13 cellular contexts compared by ENCODE assay signal in genomic region chr7:121563177-121563576, GRCh38.
DNase-seq lines count a peak whose midpoint lies in the region; ATAC-seq, FAIRE-seq and TF ChIP-seq lines count a peak whose summit lies in the region.
"Had no signal": no experiment of that assay in that cellular context is flagged by ENCODE, and none has a peak within 500 bp of the region (broad histone marks: within the 10 kb centered on the region; RNA-seq: fewer than 3 reads in every experiment).

No MANE protein-coding gene starts in this region.

- H3K9me3 ChIP-seq in breast epithelium (no peaks in the 10 kb centered on the region), RWPE2 (ENCODE audit: severe bottlenecking) (no peaks in the 10 kb centered on the region), fibroblast of lung (ENCODE audit: control insufficient read depth, insufficient read depth, low read depth, low read length) (no peaks in the 10 kb centered on the region)
- H3K9me3 ChIP-seq: pancreas had no signal

- POLR2A ChIA-PET in MCF 10A (lab: Yijun Ruan, JAX) = no interaction called here

- no peaks in the 10 kb centered on the region for H4K20me1 ChIP-seq in fibroblast of lung (ENCODE audit: control insufficient read depth, extremely low read depth, insufficient read depth, low read length)

- H3K27ac ChIP-seq in breast epithelium = no peak overlapping the region
- H3K27ac ChIP-seq in RWPE2 (ENCODE audit: poor library complexity, severe bottlenecking) = no peak overlapping the region
- no peak overlapping the region for H3K27ac ChIP-seq in fibroblast of lung (ENCODE audit: insufficient read depth, low read length)
- H3K27ac ChIP-seq: pancreas had no signal

- no peak overlapping the region for H2AFZ ChIP-seq in fibroblast of lung (ENCODE audit: low read length)

- H3K36me3 Mint-ChIP-seq in MCF 10A (ENCODE audit: insufficient read depth, unreplicated experiment) (no peaks in the 10 kb centered on the region), type B pancreatic cell (no peaks in the 10 kb centered on the region)

- TF ChIP-seq POLR2A in breast epithelium (IDR thresholded peaks at IDR 0.05) = no peak
- no peak for TF ChIP-seq POLR2A in GM12892 (IDR thresholded peaks at IDR 0.05; ENCODE audit: low read depth, low read length)

- H3K4me1 ChIP-seq in breast epithelium (no peaks in the 10 kb centered on the region), RWPE2 (ENCODE audit: insufficient read depth, poor library complexity, severe bottlenecking) (no peaks in the 10 kb centered on the region), fibroblast of lung (ENCODE audit: control insufficient read depth, extremely low read depth, insufficient read depth, low read length) (no peaks in the 10 kb centered on the region)
- H3K4me1 ChIP-seq: pancreas had no signal

- H3K27me3 Mint-ChIP-seq in MCF 10A (ENCODE audit: insufficient read depth, unreplicated experiment) (no peaks in the 10 kb centered on the region), type B pancreatic cell (no peaks in the 10 kb centered on the region)

- CTCF ChIA-PET in MCF 10A (lab: Yijun Ruan, JAX) = interaction anchor here (0.6 to 1.1 kb wide), 3 partner anchors 41 to 423 kb away, joined by 3 to 4 read pairs (median 3); no protein-coding TSS in a partner anchor

- H3K4me1 Mint-ChIP-seq in MCF 10A (ENCODE audit: insufficient read depth, unreplicated experiment) (peaks cover 2% of the 10 kb centered on the region), type B pancreatic cell (ENCODE audit: unreplicated experiment) (no peaks in the 10 kb centered on the region)
- H3K4me1 Mint-ChIP-seq: activated T-helper 17 cell treated with anti-CD3 and anti-CD28 coated beads, Interleukin-2, amount 50 U/mL, for 72 hours; IgD-negative memory B cell had no signal

- H3K36me3 ChIP-seq in breast epithelium (no peaks in the 10 kb centered on the region), RWPE2 (ENCODE audit: low read depth) (no peaks in the 10 kb centered on the region), fibroblast of lung (ENCODE audit: control insufficient read depth, insufficient read depth, low read length) (no peaks in the 10 kb centered on the region)
- H3K36me3 ChIP-seq: pancreas had no signal

- ATAC-seq in RWPE2 (ENCODE audit: low read depth) (0 out of 3 replicates have a peak, but pooled peaks have one; percentile 48), GM18498 (IDR thresholded peaks at IDR 0.05; ENCODE audit: unreplicated experiment) (no peak)
- ATAC-seq: activated T-helper 17 cell treated with anti-CD3 and anti-CD28 coated beads, Interleukin-2, amount 50 U/mL, for 72 hours; pancreas had no signal

- H3K4me2 ChIP-seq in fibroblast of lung (ENCODE audit: extremely low read depth, insufficient read depth, low read length) = no peak overlapping the region

- H3K27me3 ChIP-seq in breast epithelium (no peaks in the 10 kb centered on the region), RWPE2 (ENCODE audit: insufficient read depth, poor library complexity, severe bottlenecking) (no peaks in the 10 kb centered on the region), fibroblast of lung (ENCODE audit: control insufficient read depth, insufficient read depth, low read length) (no peaks in the 10 kb centered on the region)
- H3K27me3 ChIP-seq: pancreas had no signal

- no peaks in the 10 kb centered on the region for H3K9me3 Mint-ChIP-seq in MCF 10A (ENCODE audit: unreplicated experiment)
- no peaks in the 10 kb centered on the region for H3K9me3 Mint-ChIP-seq in type B pancreatic cell
- H3K9me3 Mint-ChIP-seq: activated T-helper 17 cell treated with anti-CD3 and anti-CD28 coated beads, Interleukin-2, amount 50 U/mL, for 72 hours; IgD-negative memory B cell had no signal

- TF ChIP-seq CTCF in MCF 10A (IDR thresholded peaks at IDR 0.05; ENCODE audit: unreplicated experiment) (peak; percentile 17), breast epithelium (IDR thresholded peaks at IDR 0.05) (no peak), RWPE2 (IDR thresholded peaks at IDR 0.05; ENCODE audit: poor library complexity, severe bottlenecking) (no peak), fibroblast of lung (conservative IDR thresholded peaks at IDR 0.05 in 1 of 2, IDR thresholded peaks at IDR 0.05 in 1 of 2; ENCODE audit: low read depth in 1 of 2, low read length in 2 of 2) (peak; percentile 8 to 27), type B pancreatic cell (conservative IDR thresholded peaks at IDR 0.05) (peak; percentile 61)

- no peak overlapping the region for H3K9ac ChIP-seq in fibroblast of lung (ENCODE audit: insufficient read depth, low read length)

- no peaks in the 10 kb centered on the region for H3K79me2 ChIP-seq in fibroblast of lung (ENCODE audit: control insufficient read depth, insufficient read depth, low read length)

- BruUV-seq in MCF 10A (replicated peaks; lab: Mats Ljungman, UMichigan) = no TSS peak

- DNase-seq in MCF 10A (ENCODE audit: unreplicated experiment) = peak; percentile 21
- no peak for DNase-seq in breast epithelium (ENCODE audit: low spot score in 2 of 2)
- DNase-seq in RWPE2 (ENCODE audit: low spot score) = no peak
- DNase-seq in fibroblast of lung (ENCODE audit: low read depth in 2 of 2) = no peak
- DNase-seq in type B pancreatic cell (ENCODE audit: extremely low spot score, unreplicated experiment) = no peak
- no peak for DNase-seq in NCI-H2227 treated with DMSO at 0.1 percent for 48 hours (lab: John Stamatoyannopoulos, UW)
- DNase-seq in GM12892 (ENCODE audit: insufficient read length) = no peak
- DNase-seq: activated CD4-positive, alpha-beta T cell treated with anti-CD3 and anti-CD28 coated beads for 4 hours; pancreas had no signal

- no peak overlapping the region for H3K4me3 Mint-ChIP-seq in MCF 10A (ENCODE audit: unreplicated experiment)
- H3K4me3 Mint-ChIP-seq in type B pancreatic cell = no peak overlapping the region
- H3K4me3 Mint-ChIP-seq: activated T-helper 17 cell treated with anti-CD3 and anti-CD28 coated beads, Interleukin-2, amount 50 U/mL, for 72 hours; IgD-negative memory B cell had no signal

- no peak for FAIRE-seq in GM12892 (lab: Jason Lieb, UNC)
- FAIRE-seq: endometrium, pancreas had no signal

- intact Hi-C loops in MCF 10A (cut with micrococcal nuclease) (no loop called here), breast epithelium (cut with DNase I; ENCODE audit: low total_unique reads) (no loop called here)

- no peak overlapping the region for H3K27ac Mint-ChIP-seq in MCF 10A (ENCODE audit: low read depth, unreplicated experiment)
- no peak overlapping the region for H3K27ac Mint-ChIP-seq in type B pancreatic cell
- H3K27ac Mint-ChIP-seq: activated T-helper 17 cell treated with anti-CD3 and anti-CD28 coated beads, Interleukin-2, amount 50 U/mL, for 72 hours; IgD-negative memory B cell had no signal

- H3K4me3 ChIP-seq in breast epithelium = no peak overlapping the region
- no peak overlapping the region for H3K4me3 ChIP-seq in RWPE2 (ENCODE audit: severe bottlenecking)
- H3K4me3 ChIP-seq in fibroblast of lung (replicated peaks in 1 of 4; ENCODE audit: control extremely low read depth in 1 of 4, insufficient read depth in 1 of 4, low read depth in 3 of 4, low read length in 4 of 4) = no peak overlapping the region
- H3K4me3 ChIP-seq: pancreas had no signal

Comparison
In these comparisons a context has a peak if more than half of its experiments do, and no peak if none do; other contexts are left out.
1. CTCF ChIP-seq: peak in MCF 10A (single experiment), fibroblast of lung (2 of 2) and type B pancreatic cell (single experiment); none in breast epithelium (0 of 3) and RWPE2 (single experiment).